Comparison of ENCODE assay signal across 29 cellular contexts in the genomic region with DNA sequence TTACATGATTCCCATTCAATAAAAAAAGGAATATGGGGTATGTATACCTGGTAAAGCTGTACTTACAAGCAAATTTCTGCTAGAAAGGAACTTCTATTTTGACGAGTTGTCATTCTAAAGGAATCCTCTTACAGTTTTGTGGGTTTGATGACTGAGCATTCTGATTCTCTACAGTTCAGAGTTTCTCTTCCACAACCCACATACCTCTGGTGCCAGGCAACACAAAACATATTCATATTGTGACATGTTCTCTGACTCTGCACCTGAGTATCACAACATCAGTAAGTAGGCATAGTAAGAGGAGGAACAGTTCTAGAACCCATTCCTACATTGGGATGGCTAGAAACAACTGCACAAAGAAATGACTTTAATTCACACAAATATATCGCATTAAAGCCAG.
DNase-seq lines count a peak whose midpoint lies in the region; FAIRE-seq and TF ChIP-seq lines count a peak whose summit lies in the region.
"Had no signal": no experiment of that assay in that cellular context is flagged by ENCODE, and none has a peak within 500 bp of the region (broad histone marks: within the 10 kb centered on the region; RNA-seq: fewer than 3 reads in every experiment).

No MANE protein-coding gene starts in this region.

- no peak overlapping the region for H3K27ac Mint-ChIP-seq in activated T-cell treated with anti-CD3 and anti-CD28 coated beads, Interleukin-2, amount 50 U/mL, for 24 hours
- H3K27ac Mint-ChIP-seq: activated CD4-positive, alpha-beta T cell treated with anti-CD3 and anti-CD28 coated beads, Interleukin-2, amount 10 ng/mL, durations not matched to agents 7 days and 5 days; activated naive CD8-positive, alpha-beta T cell treated with anti-CD3 and anti-CD28 coated beads for 36 hours; GM23338; stimulated activated naive CD8-positive, alpha-beta T cell treated with anti-CD3 and anti-CD28 coated beads, Interleukin-15, Interleukin-2, amounts not matched to agents 100 ng/mL and 50 ng/mL, for 24 hours had no signal

- H3K27me3 Mint-ChIP-seq in activated T-cell treated with anti-CD3 and anti-CD28 coated beads, Interleukin-2, amount 50 U/mL, for 24 hours: no peaks in the 10 kb centered on the region
- H3K27me3 Mint-ChIP-seq: activated CD4-positive, alpha-beta T cell treated with anti-CD3 and anti-CD28 coated beads, Interleukin-2, amount 10 ng/mL, durations not matched to agents 7 days and 5 days had no signal

- H3K4me3 Mint-ChIP-seq in activated T-cell treated with anti-CD3 and anti-CD28 coated beads, Interleukin-2, amount 50 U/mL, for 24 hours: no peak overlapping the region
- H3K4me3 Mint-ChIP-seq: activated CD4-positive, alpha-beta T cell treated with anti-CD3 and anti-CD28 coated beads, Interleukin-2, amount 10 ng/mL, durations not matched to agents 7 days and 5 days; activated naive CD8-positive, alpha-beta T cell treated with anti-CD3 and anti-CD28 coated beads for 36 hours; GM23338; IgD-negative memory B cell; stimulated activated naive CD8-positive, alpha-beta T cell treated with anti-CD3 and anti-CD28 coated beads, Interleukin-15, Interleukin-2, amounts not matched to agents 100 ng/mL and 50 ng/mL, for 24 hours had no signal

- H3K4me1 Mint-ChIP-seq in activated T-cell treated with anti-CD3 and anti-CD28 coated beads, Interleukin-2, amount 50 U/mL, for 24 hours (ENCODE audit: low read depth): no peaks in the 10 kb centered on the region
- H3K4me1 Mint-ChIP-seq: activated CD4-positive, alpha-beta T cell treated with anti-CD3 and anti-CD28 coated beads, Interleukin-2, amount 10 ng/mL, durations not matched to agents 7 days and 5 days; activated naive CD8-positive, alpha-beta T cell treated with anti-CD3 and anti-CD28 coated beads for 36 hours; IgD-negative memory B cell had no signal

- no peaks in the 10 kb centered on the region for H3K36me3 Mint-ChIP-seq in activated T-cell treated with anti-CD3 and anti-CD28 coated beads, Interleukin-2, amount 50 U/mL, for 24 hours (ENCODE audit: low read depth)
- H3K36me3 Mint-ChIP-seq: activated naive CD8-positive, alpha-beta T cell treated with anti-CD3 and anti-CD28 coated beads for 36 hours; IgD-negative memory B cell had no signal

- FAIRE-seq in bronchial epithelial cell (lab: Jason Lieb, UNC): no peak
- FAIRE-seq: islet of Langerhans had no signal

- H3K4me3 ChIP-seq in AG10803 (ENCODE audit: low read length): no peak overlapping the region
- no peak overlapping the region for H3K4me3 ChIP-seq in bronchial epithelial cell (ENCODE audit: low read depth, low read length)
- H3K4me3 ChIP-seq: BLaER1 treated with 17β-estradiol and CSF1 and Interleukin-3, amounts not matched to agents 10 nM and 100 nM; GM23338; left lung; SJCRH30; spleen; thoracic aorta had no signal

- H3K9me3 Mint-ChIP-seq in activated T-cell treated with anti-CD3 and anti-CD28 coated beads, Interleukin-2, amount 50 U/mL, for 24 hours: peaks cover 2% of the 10 kb centered on the region
- H3K9me3 Mint-ChIP-seq: activated CD4-positive, alpha-beta T cell treated with anti-CD3 and anti-CD28 coated beads, Interleukin-2, amount 10 ng/mL, durations not matched to agents 7 days and 5 days; GM23338 had no signal

- no peaks in the 10 kb centered on the region for H3K36me3 ChIP-seq in bronchial epithelial cell (ENCODE audit: control insufficient read depth, insufficient read depth, low read length)
- H3K36me3 ChIP-seq: BLaER1 treated with 17β-estradiol and CSF1 and Interleukin-3, amounts not matched to agents 10 nM and 100 nM; left lung; SJCRH30; spleen; thoracic aorta; WERI-Rb-1 had no signal

- DNase-seq in AG10803 (ENCODE audit: low read depth) (peak; percentile 68), M059J (ENCODE audit: low read depth) (peak; percentile 61), bronchial epithelial cell (ENCODE audit: low read depth) (peak; percentile 29), kidney tubule cell (ENCODE audit: low spot score) (peak; percentile 3), NCI-H2196 (lab: John Stamatoyannopoulos, UW; ENCODE audit: unreplicated experiment) (no peak), NCI-H1048 (lab: John Stamatoyannopoulos, UW) (no peak), GM10266 (ENCODE audit: extremely low spot score) (no peak)
- no peak for DNase-seq in activated T-cell treated with anti-CD3 and anti-CD28 coated beads, Interleukin-2, amount 50 U/mL, for 24 hours
- DNase-seq: activated CD4-positive, alpha-beta T cell treated with anti-CD3 and anti-CD28 coated beads, Interleukin-2, amount 10 ng/mL, durations not matched to agents 7 days and 5 days; activated gamma-delta T cell; activated naive CD8-positive, alpha-beta T cell treated with anti-CD3 and anti-CD28 coated beads for 36 hours; DMS153; GF-D8; left lung; mesendoderm; NCI-H1105; NCI-H187; NCI-H82; SJCRH30; spleen; stimulated activated CD4-positive, alpha-beta T cell treated with anti-CD3 and anti-CD28 coated beads, Interleukin-2, amount 100 ng/mL, for 24 hours; T-helper 9 cell; WERI-Rb-1 had no signal

- no peaks in the 10 kb centered on the region for H3K27me3 ChIP-seq in bronchial epithelial cell (ENCODE audit: control insufficient read depth, insufficient read depth, low read length)
- H3K27me3 ChIP-seq: BLaER1 treated with 17β-estradiol and CSF1 and Interleukin-3, amounts not matched to agents 10 nM and 100 nM; left lung had no signal

- no peak for TF ChIP-seq CTCF in AG10803 (conservative IDR thresholded peaks at IDR 0.05; ENCODE audit: low read length)
- TF ChIP-seq CTCF in bronchial epithelial cell (IDR thresholded peaks at IDR 0.05; ENCODE audit: insufficient read depth, low read length, severe bottlenecking): no peak
- no peak for TF ChIP-seq CTCF in GM10266 (IDR thresholded peaks at IDR 0.05; ENCODE audit: control insufficient read depth, insufficient read depth, low read depth, missing control alignments)

Comparison
In these comparisons a context has a peak if more than half of its experiments do, and no peak if none do; other contexts are left out.
1. DNase-seq: peak in AG10803 (single experiment), M059J (single experiment), bronchial epithelial cell (single experiment) and kidney tubule cell (single experiment); none in NCI-H2196 (single experiment), NCI-H1048 (single experiment), activated T-cell treated with anti-CD3 and anti-CD28 coated beads, Interleukin-2, amount 50 U/mL, for 24 hours (single experiment) and GM10266 (single experiment).